ENCODE assay signal across 1 cellular context in genomic region chr17:78174332-78174869, GRCh38.
TF ChIP-seq lines count a peak whose summit lies in the region.

No MANE protein-coding gene starts in this region.

TF ChIP-seq in GM12878, 131 proteins besides CTCF, POLR2A, EP300 and RAD21 (continued from another document):
- no peak for TF ChIP-seq E4F1 (IDR thresholded peaks at IDR 0.05; ENCODE audit: borderline replicate concordance, partially characterized antibody)
- peak; percentile 83 for TF ChIP-seq ZNF687 (IDR thresholded peaks at IDR 0.05)
- TF ChIP-seq HSF1 (IDR thresholded peaks at IDR 0.05; ENCODE audit: low read depth, low read length) = no peak
- no peak for TF ChIP-seq STAT3 (IDR thresholded peaks at IDR 0.05; ENCODE audit: low read depth, low read length)
- TF ChIP-seq CHD4 (IDR thresholded peaks at IDR 0.05) = no peak
- TF ChIP-seq KAT2A (conservative IDR thresholded peaks at IDR 0.05; ENCODE audit: control insufficient read depth, low read depth, low read length) = no peak
- TF ChIP-seq PAX5 (IDR thresholded peaks at IDR 0.05; ENCODE audit: borderline replicate concordance, low read depth, low read length) = peak; percentile 22; the same call in 1 of the 2 replicates
- no peak for TF ChIP-seq ZNF24 (IDR thresholded peaks at IDR 0.05)
